Comparison of ENCODE assay signal across 16 cellular contexts in the genomic region with DNA sequence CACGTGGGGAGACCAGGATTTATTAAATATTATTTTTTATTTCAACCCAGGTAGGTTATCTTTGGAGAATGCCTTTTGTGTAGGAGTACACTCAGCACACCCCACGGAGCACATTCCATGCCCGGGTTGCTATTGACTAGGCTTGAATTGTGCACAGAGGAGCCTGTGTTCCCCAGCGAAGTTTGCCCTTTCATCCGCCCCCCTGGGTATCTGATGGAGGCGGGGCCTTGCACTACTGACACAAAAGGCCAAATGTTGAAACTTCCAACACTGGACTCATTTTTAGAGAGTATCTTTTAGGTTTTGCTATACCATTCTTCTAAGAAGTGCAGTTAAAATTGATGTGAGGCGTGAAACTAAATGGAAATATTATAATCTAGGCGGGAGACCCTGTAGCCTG. TPM values are rescaled to one million over a fixed set of nuclear protein-coding genes. Genes with fewer than 3 reads are reported as not detected.
DNase-seq lines count a peak whose midpoint lies in the region; ATAC-seq and TF ChIP-seq lines count a peak whose summit lies in the region.
"Had no signal": no experiment of that assay in that cellular context is flagged by ENCODE, and none has a peak within 500 bp of the region (broad histone marks: within the 10 kb centered on the region; RNA-seq: fewer than 3 reads in every experiment).

No MANE protein-coding gene starts in this region.

- H3K27me3 Mint-ChIP-seq in Caco-2 (ENCODE audit: insufficient read depth, unreplicated experiment) (no peaks in the 10 kb centered on the region), H9 (ENCODE audit: low read depth) (peaks cover 1% of the 10 kb centered on the region; the same call in 1 of the 2 replicates)
- no peaks in the 10 kb centered on the region for H3K27me3 Mint-ChIP-seq in activated T-cell treated with anti-CD3 and anti-CD28 coated beads, Interleukin-2, amount 50 U/mL, for 24 hours

- H2BK12ac ChIP-seq in trophoblast cell (ENCODE audit: low read length) (no peak overlapping the region), H9 (ENCODE audit: insufficient read length, low read depth, low read length) (no peak overlapping the region)

- H2AFZ ChIP-seq in trophoblast cell (ENCODE audit: insufficient read depth, low read length, poor library complexity) (no peak overlapping the region), H9 (ENCODE audit: low read length) (no peak overlapping the region)
- H2AFZ ChIP-seq: parathyroid adenoma had no signal

- no peak overlapping the region for H3K9ac ChIP-seq in trophoblast cell (ENCODE audit: low read length)
- H3K9ac ChIP-seq in H9 (ENCODE audit: extremely low read depth, insufficient read length, low read length): no peak overlapping the region
- H3K9ac ChIP-seq: parathyroid adenoma had no signal

- no peak overlapping the region for H4K91ac ChIP-seq in trophoblast cell (ENCODE audit: low read depth, low read length)
- H4K91ac ChIP-seq in H9 (ENCODE audit: insufficient read length, low read depth, low read length): no peak overlapping the region

- H3K14ac ChIP-seq in trophoblast cell (ENCODE audit: low read length) (no peak overlapping the region), H9 (ENCODE audit: insufficient read depth, low read length) (no peak overlapping the region)

- no peaks in the 10 kb centered on the region for H3K79me1 ChIP-seq in trophoblast cell (ENCODE audit: low read length)
- H3K79me1 ChIP-seq in H9 (ENCODE audit: insufficient read depth, low read depth, low read length, poor library complexity, severe bottlenecking): no peaks in the 10 kb centered on the region

- H3K4me3 ChIP-seq in Caco-2 (ENCODE audit: low read depth, low read length) (no peak overlapping the region), trophoblast cell (ENCODE audit: low read depth, low read length) (no peak overlapping the region), gastrocnemius medialis (no peak overlapping the region)
- H3K4me3 ChIP-seq: thyroid gland had no signal

- H3K56ac ChIP-seq in H9 (ENCODE audit: insufficient read length, low read depth, low read length): no peak overlapping the region

- POLR2A ChIA-PET in Caco-2 (lab: Charles Lee): no interaction called here

- DNase-seq in Caco-2 (peak; percentile 46 to 62), iPS-NIHi11 (ENCODE audit: low spot score) (peak; percentile 35), trophoblast cell (no peak), H9 (no peak), gastrocnemius medialis (no peak)
- no peak for DNase-seq in activated T-cell treated with anti-CD3 and anti-CD28 coated beads, Interleukin-2, amount 50 U/mL, for 24 hours
- DNase-seq: ACHN, activated gamma-delta T cell, GDM1, NCI-H187 treated with DMSO at 0.1 percent for 48 hours, NCI-H510A treated with DMSO at 0.1 percent for 48 hours, thyroid gland had no signal

- peaks cover 4% of the 10 kb centered on the region for H3K4me1 Mint-ChIP-seq in Caco-2 (ENCODE audit: low read depth, unreplicated experiment)
- H3K4me1 Mint-ChIP-seq in H9: peaks cover 17 to 38% of the 10 kb centered on the region in 2 experiments
- H3K4me1 Mint-ChIP-seq in activated T-cell treated with anti-CD3 and anti-CD28 coated beads, Interleukin-2, amount 50 U/mL, for 24 hours (ENCODE audit: low read depth): peaks cover 24% of the 10 kb centered on the region
- H3K4me1 Mint-ChIP-seq: memory B cell had no signal

- BruUV-seq in Caco-2 (replicated peaks; lab: Mats Ljungman, UMichigan): no TSS peak

- H3K27me3 ChIP-seq in Caco-2 (replicated peaks; ENCODE audit: control insufficient read depth, insufficient read depth, low read length): no peaks in the 10 kb centered on the region
- H3K27me3 ChIP-seq in trophoblast cell (ENCODE audit: insufficient read depth, low read length): no peaks in the 10 kb centered on the region
- H3K27me3 ChIP-seq in H9 (ENCODE audit: insufficient read depth, low read length): no peaks in the 10 kb centered on the region
- no peaks in the 10 kb centered on the region for H3K27me3 ChIP-seq in gastrocnemius medialis
- H3K27me3 ChIP-seq: thyroid gland had no signal

- TF ChIP-seq POLR2A in gastrocnemius medialis (IDR thresholded peaks at IDR 0.05): no peak

- no peak for TF ChIP-seq CTCF in Caco-2 (IDR thresholded peaks at IDR 0.05; ENCODE audit: insufficient read depth in 1 of 2, low read depth in 1 of 2, low read length in 1 of 2, severe bottlenecking in 1 of 2, unreplicated experiment in 1 of 2)
- no peak for TF ChIP-seq CTCF in H9 (conservative IDR thresholded peaks at IDR 0.05)
- TF ChIP-seq CTCF in gastrocnemius medialis (IDR thresholded peaks at IDR 0.05 in 4 of 5, conservative IDR thresholded peaks at IDR 0.05 in 1 of 5): no peak

- H3K9me3 ChIP-seq in Caco-2 (no peaks in the 10 kb centered on the region), trophoblast cell (ENCODE audit: insufficient read depth, low read depth, low read length) (no peaks in the 10 kb centered on the region), H9 (ENCODE audit: control insufficient read depth, low read depth, low read length) (no peaks in the 10 kb centered on the region), gastrocnemius medialis (no peaks in the 10 kb centered on the region)
- H3K9me3 ChIP-seq: thyroid gland had no signal

- H3K4ac ChIP-seq in trophoblast cell (ENCODE audit: low read depth, low read length) (no peak overlapping the region), H9 (ENCODE audit: low read depth, low read length) (no peak overlapping the region)

- H3K27ac Mint-ChIP-seq in Caco-2 (ENCODE audit: unreplicated experiment) (peak overlapping the region; percentile 14), H9 (no peak overlapping the region)
- H3K27ac Mint-ChIP-seq in activated T-cell treated with anti-CD3 and anti-CD28 coated beads, Interleukin-2, amount 50 U/mL, for 24 hours: no peak overlapping the region
- H3K27ac Mint-ChIP-seq: memory B cell had no signal

- H3K27ac ChIP-seq in cingulate gyrus (ENCODE audit: low read depth, low read length) (peak overlapping the region; percentile 95), trophoblast cell (ENCODE audit: low read depth, low read length) (no peak overlapping the region), H9 (ENCODE audit: insufficient read length, low read depth, low read length) (no peak overlapping the region), gastrocnemius medialis (no peak overlapping the region)
- H3K27ac ChIP-seq: parathyroid adenoma, thyroid gland had no signal

- H3K36me3 ChIP-seq in Caco-2 (ENCODE audit: control insufficient read depth, insufficient read depth, low read length) (0 out of 2 replicates have a peak, but pooled peaks cover 1% of the 10 kb centered on the region), trophoblast cell (ENCODE audit: control insufficient read depth in 1 of 2, insufficient read depth in 2 of 2, low read length in 2 of 2) (peaks cover 0 to 4% of the 10 kb centered on the region in 2 experiments), gastrocnemius medialis (no peaks in the 10 kb centered on the region)
- H3K36me3 ChIP-seq: thyroid gland had no signal

- H3K79me2 ChIP-seq in trophoblast cell (ENCODE audit: control insufficient read depth, insufficient read depth, low read length, poor library complexity): no peaks in the 10 kb centered on the region
- no peaks in the 10 kb centered on the region for H3K79me2 ChIP-seq in H9 (ENCODE audit: insufficient read depth, low read length)
- H3K79me2 ChIP-seq: parathyroid adenoma had no signal

- no peak for ATAC-seq in gastrocnemius medialis
- ATAC-seq in HG02759 (IDR thresholded peaks at IDR 0.05; ENCODE audit: unreplicated experiment): no peak

- H2BK5ac ChIP-seq in trophoblast cell (ENCODE audit: low read depth, low read length, poor library complexity) (no peak overlapping the region), H9 (ENCODE audit: insufficient read length, low read length) (no peak overlapping the region)

- H3K4me3 Mint-ChIP-seq in Caco-2 (ENCODE audit: unreplicated experiment): no peak overlapping the region
- H3K4me3 Mint-ChIP-seq in H9: no peak overlapping the region
- no peak overlapping the region for H3K4me3 Mint-ChIP-seq in activated T-cell treated with anti-CD3 and anti-CD28 coated beads, Interleukin-2, amount 50 U/mL, for 24 hours
- H3K4me3 Mint-ChIP-seq: memory B cell had no signal

- H3K9me3 Mint-ChIP-seq in Caco-2 (ENCODE audit: unreplicated experiment) (no peaks in the 10 kb centered on the region), H9 (no peaks in the 10 kb centered on the region)
- no peaks in the 10 kb centered on the region for H3K9me3 Mint-ChIP-seq in activated T-cell treated with anti-CD3 and anti-CD28 coated beads, Interleukin-2, amount 50 U/mL, for 24 hours
- H3K9me3 Mint-ChIP-seq: memory B cell had no signal

- CTCF ChIA-PET in Caco-2 (lab: Charles Lee): no interaction called here

- H3K36me3 Mint-ChIP-seq in Caco-2 (ENCODE audit: insufficient read depth, unreplicated experiment) (peaks cover 4% of the 10 kb centered on the region), H9 (ENCODE audit: insufficient read depth in 1 of 3, low read depth in 3 of 3) (no peaks in the 10 kb centered on the region)
- H3K36me3 Mint-ChIP-seq in activated T-cell treated with anti-CD3 and anti-CD28 coated beads, Interleukin-2, amount 50 U/mL, for 24 hours (ENCODE audit: low read depth): no peaks in the 10 kb centered on the region
- H3K36me3 Mint-ChIP-seq: memory B cell had no signal

- WGBS in trophoblast cell (ENCODE audit: extremely low coverage, insufficient coverage, insufficient read length): no CpG with 5 or more reads among the region's 8 CpGs
- no CpG with 5 or more reads among the region's 8 CpGs for WGBS in H9 (ENCODE audit: extremely low coverage, insufficient read length, low lambda C conversion rate)

- H2BK15ac ChIP-seq in H9 (ENCODE audit: low read depth, low read length): no peak overlapping the region

- no peak overlapping the region for H2BK20ac ChIP-seq in H9 (ENCODE audit: low read depth, low read length, poor library complexity, severe bottlenecking)

- H3K23me2 ChIP-seq in H9 (ENCODE audit: insufficient read length, low read depth, low read length, poor library complexity, severe bottlenecking): no peaks in the 10 kb centered on the region

- H2AK5ac ChIP-seq in trophoblast cell (ENCODE audit: low read length) (no peak overlapping the region), H9 (ENCODE audit: insufficient read length, low read length) (no peak overlapping the region)

- H2BK120ac ChIP-seq in trophoblast cell (ENCODE audit: insufficient read depth, low read length, poor library complexity) (peak overlapping the region; percentile 49), H9 (ENCODE audit: low read depth, low read length, poor library complexity, severe bottlenecking) (no peak overlapping the region)

- in situ Hi-C loops in gastrocnemius medialis (cut with MboI; ENCODE audit: low sequenced_read_pairs in 4 of 4): no loop called here

- H4K12ac ChIP-seq in trophoblast cell (ENCODE audit: low read depth, low read length): no peak overlapping the region

- no peak overlapping the region for H3K23ac ChIP-seq in trophoblast cell (ENCODE audit: low read length)
- H3K23ac ChIP-seq in H9 (ENCODE audit: insufficient read length, low read depth, low read length): no peak overlapping the region

- intact Hi-C loops in Caco-2 (cut with micrococcal nuclease; ENCODE audit: unreplicated experiment): no loop called here
- intact Hi-C loops in gastrocnemius medialis (cut with DNase I; ENCODE audit: low total_unique reads): no loop called here

- H3K4me2 ChIP-seq in trophoblast cell (ENCODE audit: low read length) (no peak overlapping the region), H9 (ENCODE audit: insufficient read depth, insufficient read length, low read length) (no peak overlapping the region)

- H4K8ac ChIP-seq in trophoblast cell (ENCODE audit: low read depth, low read length) (no peak overlapping the region), H9 (replicated peaks; ENCODE audit: insufficient read length, low read depth, low read length) (no peak overlapping the region)

- no peak overlapping the region for H3T11ph ChIP-seq in H9 (ENCODE audit: low read length)

- H4K20me1 ChIP-seq in H9 (ENCODE audit: control insufficient read depth, insufficient read depth, insufficient read length): no peaks in the 10 kb centered on the region

- H3K4me1 ChIP-seq in Caco-2 (peaks cover 50% of the 10 kb centered on the region), trophoblast cell (ENCODE audit: control insufficient read depth in 1 of 2, insufficient read depth in 2 of 2, low read length in 2 of 2) (peaks cover 7 to 12% of the 10 kb centered on the region in 2 experiments), H9 (ENCODE audit: insufficient read depth, low read length) (no peaks in the 10 kb centered on the region; the same call in 1 of the 2 replicates), gastrocnemius medialis (peaks cover 0 to 5% of the 10 kb centered on the region in 2 donors)
- H3K4me1 ChIP-seq: parathyroid adenoma had no signal

- H3K18ac ChIP-seq in trophoblast cell (ENCODE audit: low read length) (no peak overlapping the region), H9 (ENCODE audit: insufficient read length, low read depth, low read length) (no peak overlapping the region)

- no peak overlapping the region for H4K5ac ChIP-seq in H9 (ENCODE audit: insufficient read length, low read depth, low read length)

RNA-seq across cellular contexts. Expression of a gene that starts 39.3 kb away (rescaled TPM):
- total RNA-seq in Caco-2 (2022): 91.3 and 93.6 TPM in 2 replicates
- 40.2 and 42.6 TPM in 2 replicates for polyA plus RNA-seq in trophoblast cell (2013)
- 123 and 132 TPM in 2 replicates for total RNA-seq in H9 (2021)
- 10 to 100 TPM; 31.0 to 60.5 (median 47.0) TPM for total RNA-seq in gastrocnemius medialis

Comparison
In these comparisons a context has a peak if more than half of its experiments do, and no peak if none do; other contexts are left out.
1. DNase-seq: peak in Caco-2 (2 of 2) and iPS-NIHi11 (single experiment); none in trophoblast cell (0 of 2), H9 (single experiment), gastrocnemius medialis (0 of 2) and activated T-cell treated with anti-CD3 and anti-CD28 coated beads, Interleukin-2, amount 50 U/mL, for 24 hours (single experiment).